ENCODE assay signal across 23 cellular contexts in the genomic region with DNA sequence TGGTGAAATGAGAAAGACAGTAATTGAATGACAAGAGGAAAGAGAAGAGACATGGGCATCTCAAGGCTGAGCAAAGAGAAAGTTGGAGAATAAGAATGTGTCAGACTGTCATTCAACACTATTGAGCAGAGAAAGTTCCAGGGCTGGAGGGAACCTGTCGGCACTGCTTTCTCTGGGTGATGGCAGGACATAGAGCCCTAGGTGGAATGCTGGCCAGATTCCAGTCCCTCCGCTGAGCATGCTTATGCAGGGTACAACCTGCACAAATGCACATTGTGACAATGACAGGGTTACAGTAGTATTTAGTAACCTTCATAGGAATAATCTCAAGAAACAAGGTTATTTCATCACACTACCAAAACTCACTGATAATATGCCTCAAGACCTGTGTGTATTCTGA.
"Had no signal": no experiment of that assay in that cellular context is flagged by ENCODE, and none has a peak within 500 bp of the region (broad histone marks: within the 10 kb centered on the region; RNA-seq: fewer than 3 reads in every experiment).

No MANE protein-coding gene starts in this region.

- H3K27me3 Mint-ChIP-seq: dendritic cell treated with granulocyte-macrophage colony-stimulating factor and Interleukin-4, amounts not matched to agents 40 ng/mL and 50 ng/mL, for 4 days; effector memory CD8-positive, alpha-beta T cell had no signal

- H3K36me3 ChIP-seq: esophagus squamous epithelium, gastrocnemius medialis, heart right ventricle, left lung, lower lobe of right lung had no signal

- H3K27ac ChIP-seq: epithelial cell of prostate, esophagus squamous epithelium, gastrocnemius medialis, heart right ventricle, left lung, lower lobe of right lung had no signal

- H3K4me3 Mint-ChIP-seq: dendritic cell treated with granulocyte-macrophage colony-stimulating factor and Interleukin-4, amounts not matched to agents 40 ng/mL and 50 ng/mL, for 4 days; effector memory CD8-positive, alpha-beta T cell; endodermal cell; mesothelial cell of epicardium had no signal

- H3K9me3 ChIP-seq: esophagus squamous epithelium, gastrocnemius medialis, lower lobe of right lung had no signal

- H3K36me3 Mint-ChIP-seq: mesothelial cell of epicardium had no signal

- H3K27ac Mint-ChIP-seq: dendritic cell treated with granulocyte-macrophage colony-stimulating factor and Interleukin-4, amounts not matched to agents 40 ng/mL and 50 ng/mL, for 4 days; effector memory CD8-positive, alpha-beta T cell; endodermal cell; mesothelial cell of epicardium had no signal

- H3K4me1 Mint-ChIP-seq: mesothelial cell of epicardium had no signal

- DNase-seq: cortex of kidney; effector CD8-positive, alpha-beta T cell; effector memory CD8-positive, alpha-beta T cell; endodermal cell; erythroblast; esophagus squamous epithelium; foreskin fibroblast; foreskin melanocyte; gastrocnemius medialis; glutamatergic neuron; head of caudate nucleus; heart right ventricle; hippocampal formation; left cardiac atrium; left lung; left ventricle myocardium superior; lower lobe of right lung; mesenchymal stem cell; mucosa of descending colon had no signal

- H3K27me3 ChIP-seq: esophagus squamous epithelium, gastrocnemius medialis, left lung had no signal

- H3K4me3 ChIP-seq: esophagus squamous epithelium, gastrocnemius medialis, heart right ventricle, left lung, lower lobe of right lung, mucosa of descending colon had no signal

- H3K4me1 ChIP-seq: esophagus squamous epithelium, gastrocnemius medialis, heart right ventricle, left lung, lower lobe of right lung had no signal

- ATAC-seq: effector memory CD8-positive, alpha-beta T cell; esophagus mucosa; gastrocnemius medialis; heart right ventricle; left cardiac atrium; left lung; left ventricle myocardium superior; lower lobe of right lung; mucosa of descending colon had no signal

- H3K9me3 Mint-ChIP-seq: dendritic cell treated with granulocyte-macrophage colony-stimulating factor and Interleukin-4, amounts not matched to agents 40 ng/mL and 50 ng/mL, for 4 days had no signal
